Comparison of ENCODE assay signal across 1 cellular context in genomic region chr7:150341263-150342118, GRCh38.
TF ChIP-seq lines count a peak whose summit lies in the region.

RARRES2 (minus strand) TSS chr7:150341629; CDS start chr7:150340609, 1,020 bp downstream.

TF ChIP-seq in WTC11, 78 proteins besides CTCF, POLR2A, EP300 and RAD21 (continued from another document):
- TF ChIP-seq, protein P1, sequence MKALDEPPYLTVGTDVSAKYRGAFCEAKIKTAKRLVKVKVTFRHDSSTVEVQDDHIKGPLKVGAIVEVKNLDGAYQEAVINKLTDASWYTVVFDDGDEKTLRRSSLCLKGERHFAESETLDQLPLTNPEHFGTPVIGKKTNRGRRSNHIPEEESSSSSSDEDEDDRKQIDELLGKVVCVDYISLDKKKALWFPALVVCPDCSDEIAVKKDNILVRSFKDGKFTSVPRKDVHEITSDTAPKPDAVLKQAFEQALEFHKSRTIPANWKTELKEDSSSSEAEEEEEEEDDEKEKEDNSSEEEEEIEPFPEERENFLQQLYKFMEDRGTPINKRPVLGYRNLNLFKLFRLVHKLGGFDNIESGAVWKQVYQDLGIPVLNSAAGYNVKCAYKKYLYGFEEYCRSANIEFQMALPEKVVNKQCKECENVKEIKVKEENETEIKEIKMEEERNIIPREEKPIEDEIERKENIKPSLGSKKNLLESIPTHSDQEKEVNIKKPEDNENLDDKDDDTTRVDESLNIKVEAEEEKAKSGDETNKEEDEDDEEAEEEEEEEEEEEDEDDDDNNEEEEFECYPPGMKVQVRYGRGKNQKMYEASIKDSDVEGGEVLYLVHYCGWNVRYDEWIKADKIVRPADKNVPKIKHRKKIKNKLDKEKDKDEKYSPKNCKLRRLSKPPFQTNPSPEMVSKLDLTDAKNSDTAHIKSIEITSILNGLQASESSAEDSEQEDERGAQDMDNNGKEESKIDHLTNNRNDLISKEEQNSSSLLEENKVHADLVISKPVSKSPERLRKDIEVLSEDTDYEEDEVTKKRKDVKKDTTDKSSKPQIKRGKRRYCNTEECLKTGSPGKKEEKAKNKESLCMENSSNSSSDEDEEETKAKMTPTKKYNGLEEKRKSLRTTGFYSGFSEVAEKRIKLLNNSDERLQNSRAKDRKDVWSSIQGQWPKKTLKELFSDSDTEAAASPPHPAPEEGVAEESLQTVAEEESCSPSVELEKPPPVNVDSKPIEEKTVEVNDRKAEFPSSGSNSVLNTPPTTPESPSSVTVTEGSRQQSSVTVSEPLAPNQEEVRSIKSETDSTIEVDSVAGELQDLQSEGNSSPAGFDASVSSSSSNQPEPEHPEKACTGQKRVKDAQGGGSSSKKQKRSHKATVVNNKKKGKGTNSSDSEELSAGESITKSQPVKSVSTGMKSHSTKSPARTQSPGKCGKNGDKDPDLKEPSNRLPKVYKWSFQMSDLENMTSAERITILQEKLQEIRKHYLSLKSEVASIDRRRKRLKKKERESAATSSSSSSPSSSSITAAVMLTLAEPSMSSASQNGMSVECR (CRISPR knock-in tag; IDR thresholded peaks at IDR 0.05; ENCODE audit: borderline replicate concordance) = no peak
- TF ChIP-seq SP1 (CRISPR knock-in tag; conservative IDR thresholded peaks at IDR 0.05) (no peak; the same call in 1 of the 2 replicates), NFE2L1 (CRISPR knock-in tag; IDR thresholded peaks at IDR 0.05) (no peak), E2F1 (CRISPR knock-in tag; IDR thresholded peaks at IDR 0.05) (no peak), RORB (CRISPR knock-in tag; IDR thresholded peaks at IDR 0.05) (no peak), NR3C1 (CRISPR knock-in tag; conservative IDR thresholded peaks at IDR 0.05; ENCODE audit: low read depth) (no peak), ZNF263 (CRISPR knock-in tag; IDR thresholded peaks at IDR 0.05; ENCODE audit: low read depth) (no peak), ERG (CRISPR knock-in tag; IDR thresholded peaks at IDR 0.05) (no peak), SMAD3 (CRISPR knock-in tag; IDR thresholded peaks at IDR 0.05; ENCODE audit: borderline replicate concordance) (no peak), CBFB (CRISPR knock-in tag; IDR thresholded peaks at IDR 0.05; ENCODE audit: low read depth) (peak; percentile 69; the same call in 1 of the 2 replicates)
- TF ChIP-seq, protein P2, sequence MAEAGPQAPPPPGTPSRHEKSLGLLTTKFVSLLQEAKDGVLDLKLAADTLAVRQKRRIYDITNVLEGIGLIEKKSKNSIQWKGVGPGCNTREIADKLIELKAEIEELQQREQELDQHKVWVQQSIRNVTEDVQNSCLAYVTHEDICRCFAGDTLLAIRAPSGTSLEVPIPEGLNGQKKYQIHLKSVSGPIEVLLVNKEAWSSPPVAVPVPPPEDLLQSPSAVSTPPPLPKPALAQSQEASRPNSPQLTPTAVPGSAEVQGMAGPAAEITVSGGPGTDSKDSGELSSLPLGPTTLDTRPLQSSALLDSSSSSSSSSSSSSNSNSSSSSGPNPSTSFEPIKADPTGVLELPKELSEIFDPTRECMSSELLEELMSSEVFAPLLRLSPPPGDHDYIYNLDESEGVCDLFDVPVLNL (CRISPR knock-in tag; IDR thresholded peaks at IDR 0.05; ENCODE audit: borderline replicate concordance, low read depth) = no peak; the same call in 1 of the 2 replicates
- TF ChIP-seq, protein P3, sequence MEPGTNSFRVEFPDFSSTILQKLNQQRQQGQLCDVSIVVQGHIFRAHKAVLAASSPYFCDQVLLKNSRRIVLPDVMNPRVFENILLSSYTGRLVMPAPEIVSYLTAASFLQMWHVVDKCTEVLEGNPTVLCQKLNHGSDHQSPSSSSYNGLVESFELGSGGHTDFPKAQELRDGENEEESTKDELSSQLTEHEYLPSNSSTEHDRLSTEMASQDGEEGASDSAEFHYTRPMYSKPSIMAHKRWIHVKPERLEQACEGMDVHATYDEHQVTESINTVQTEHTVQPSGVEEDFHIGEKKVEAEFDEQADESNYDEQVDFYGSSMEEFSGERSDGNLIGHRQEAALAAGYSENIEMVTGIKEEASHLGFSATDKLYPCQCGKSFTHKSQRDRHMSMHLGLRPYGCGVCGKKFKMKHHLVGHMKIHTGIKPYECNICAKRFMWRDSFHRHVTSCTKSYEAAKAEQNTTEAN (CRISPR knock-in tag; IDR thresholded peaks at IDR 0.05) = 0 out of 2 replicates have a peak, but pooled peaks have one; percentile 2
- TF ChIP-seq, protein P4, sequence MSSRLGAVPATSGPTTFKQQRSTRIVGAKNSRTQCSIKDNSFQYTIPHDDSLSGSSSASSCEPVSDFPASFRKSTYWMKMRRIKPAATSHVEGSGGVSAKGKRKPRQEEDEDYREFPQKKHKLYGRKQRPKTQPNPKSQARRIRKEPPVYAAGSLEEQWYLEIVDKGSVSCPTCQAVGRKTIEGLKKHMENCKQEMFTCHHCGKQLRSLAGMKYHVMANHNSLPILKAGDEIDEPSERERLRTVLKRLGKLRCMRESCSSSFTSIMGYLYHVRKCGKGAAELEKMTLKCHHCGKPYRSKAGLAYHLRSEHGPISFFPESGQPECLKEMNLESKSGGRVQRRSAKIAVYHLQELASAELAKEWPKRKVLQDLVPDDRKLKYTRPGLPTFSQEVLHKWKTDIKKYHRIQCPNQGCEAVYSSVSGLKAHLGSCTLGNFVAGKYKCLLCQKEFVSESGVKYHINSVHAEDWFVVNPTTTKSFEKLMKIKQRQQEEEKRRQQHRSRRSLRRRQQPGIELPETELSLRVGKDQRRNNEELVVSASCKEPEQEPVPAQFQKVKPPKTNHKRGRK (CRISPR knock-in tag; IDR thresholded peaks at IDR 0.05; ENCODE audit: borderline replicate concordance) = no peak
- TF ChIP-seq, protein P5, sequence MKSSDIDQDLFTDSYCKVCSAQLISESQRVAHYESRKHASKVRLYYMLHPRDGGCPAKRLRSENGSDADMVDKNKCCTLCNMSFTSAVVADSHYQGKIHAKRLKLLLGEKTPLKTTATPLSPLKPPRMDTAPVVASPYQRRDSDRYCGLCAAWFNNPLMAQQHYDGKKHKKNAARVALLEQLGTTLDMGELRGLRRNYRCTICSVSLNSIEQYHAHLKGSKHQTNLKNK (CRISPR knock-in tag; IDR thresholded peaks at IDR 0.05) = no peak
TF ChIP-seq in WTC11: peak in this region for 2.
